8 cellular contexts compared by ENCODE assay signal in the genomic region with DNA sequence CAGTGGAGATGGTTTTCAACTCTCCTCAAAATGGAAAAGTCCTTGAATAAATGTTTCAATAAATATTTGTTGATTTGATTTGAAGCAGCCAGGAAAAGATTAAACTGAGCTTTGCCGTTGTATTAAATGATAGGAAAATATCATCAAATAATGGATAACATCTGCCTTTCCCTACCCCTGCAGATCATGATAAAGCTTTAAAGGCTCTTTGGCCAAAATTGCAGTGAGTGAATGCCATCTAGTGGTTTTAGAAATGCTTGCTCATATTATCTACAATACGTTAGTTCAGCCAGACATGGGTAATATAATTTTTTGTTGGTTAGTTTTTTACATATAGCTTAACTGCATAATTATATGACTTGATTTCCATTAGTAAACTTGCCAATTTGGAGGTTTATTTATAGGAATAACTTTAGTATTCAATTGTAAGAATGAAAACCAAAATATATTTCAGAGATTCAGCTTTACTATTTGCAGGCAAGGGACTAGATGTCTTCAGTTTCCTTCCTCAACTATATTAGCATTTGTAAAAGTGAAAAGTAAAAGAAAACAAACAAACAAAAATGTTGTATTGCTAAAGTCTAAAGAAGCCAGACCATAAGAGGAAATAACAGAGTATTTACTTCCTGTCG.
A peak's percentile ranks its signal among the peaks of the same experiment; 100 is the strongest.
DNase-seq lines count a peak whose midpoint lies in the region; ATAC-seq and TF ChIP-seq lines count a peak whose summit lies in the region.

No MANE protein-coding gene starts in this region.

- 26 to 27% methylated on average over 3 of the region's 3 CpGs for WGBS in tibial nerve, 2 donors

- no peak for TF ChIP-seq POLR2A in tibial nerve (IDR thresholded peaks at IDR 0.05)

- no peaks in the 10 kb centered on the region for H3K27me3 ChIP-seq in tibial nerve

- CTCF ChIA-PET in WTC11 (lab: Charles Lee), result interaction anchor here (0.6 to 3.2 kb wide), 13 partner anchors 9 to 1699 kb away, joined by 3 to 10 read pairs (median 3); partner anchors contain the start of genes AASDHPPT, KBTBD3 and PDGFD

- H3K27me3 Mint-ChIP-seq in WTC11 (ENCODE audit: low read depth), result no peaks in the 10 kb centered on the region

- H3K9me3 Mint-ChIP-seq in WTC11, result no peaks in the 10 kb centered on the region

- TF ChIP-seq CTCF in WTC11 (IDR thresholded peaks at IDR 0.05) (peak; percentile 40), tibial nerve (IDR thresholded peaks at IDR 0.05) (peak; percentile 45 to 69 (median 57))

- DNase-seq in SIG-M5 treated with dmso at 0.1 percent for 504 hours (lab: John Stamatoyannopoulos, UW; ENCODE audit: unreplicated experiment) (peak; percentile 56), SIG-M5 (lab: John Stamatoyannopoulos, UW) (no peak), NCI-H2029 treated with DMSO at 0.1 percent for 48 hours (lab: John Stamatoyannopoulos, UW) (peak; percentile 70), WTC11 (ENCODE audit: low spot score) (no peak), iPS-NIHi7 (ENCODE audit: extremely low spot score) (peak; percentile 23), tibial nerve (ENCODE audit: low spot score in 2 of 2) (no peak)
- no peak for DNase-seq in activated CD4-positive, alpha-beta T cell treated with anti-CD3 and anti-CD28 coated beads for 48 hours

- H3K9me3 ChIP-seq in tibial nerve, result no peaks in the 10 kb centered on the region

- H3K4me1 Mint-ChIP-seq in WTC11, result peaks cover 25% of the 10 kb centered on the region

- no peak overlapping the region for H3K27ac ChIP-seq in tibial nerve

- no peak overlapping the region for H3K4me3 ChIP-seq in tibial nerve

- peaks cover 0 to 9% (median 0%) of the 10 kb centered on the region in 4 donors for H3K4me1 ChIP-seq in tibial nerve

- H3K36me3 Mint-ChIP-seq in WTC11, result no peaks in the 10 kb centered on the region

- ATAC-seq in HG02763 (IDR thresholded peaks at IDR 0.05; ENCODE audit: unreplicated experiment), result peak; percentile 54
- ATAC-seq in WTC11, result peak; percentile 68

- no peak overlapping the region for H3K4me3 Mint-ChIP-seq in WTC11

- no peak overlapping the region for H3K27ac Mint-ChIP-seq in WTC11

- POLR2A ChIA-PET in WTC11 (lab: Charles Lee), result no interaction called here

- H3K36me3 ChIP-seq in tibial nerve, result no peaks in the 10 kb centered on the region

- no peak for TF ChIP-seq EP300 in tibial nerve (IDR thresholded peaks at IDR 0.05)

TF ChIP-seq in WTC11, 78 proteins besides CTCF, POLR2A, EP300 and RAD21:
- TF ChIP-seq ZNF416 (CRISPR knock-in tag; IDR thresholded peaks at IDR 0.05), result no peak
- no peak for TF ChIP-seq ZNF121 (CRISPR knock-in tag; IDR thresholded peaks at IDR 0.05)
- TF ChIP-seq, protein P1, sequence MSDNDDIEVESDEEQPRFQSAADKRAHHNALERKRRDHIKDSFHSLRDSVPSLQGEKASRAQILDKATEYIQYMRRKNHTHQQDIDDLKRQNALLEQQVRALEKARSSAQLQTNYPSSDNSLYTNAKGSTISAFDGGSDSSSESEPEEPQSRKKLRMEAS (CRISPR knock-in tag; IDR thresholded peaks at IDR 0.05), result no peak
- no peak for TF ChIP-seq JUN (CRISPR knock-in tag; IDR thresholded peaks at IDR 0.05)
- TF ChIP-seq AFF4 (CRISPR knock-in tag; IDR thresholded peaks at IDR 0.05; ENCODE audit: borderline replicate concordance), result no peak
- no peak for TF ChIP-seq OVOL2 (CRISPR knock-in tag; IDR thresholded peaks at IDR 0.05; ENCODE audit: borderline replicate concordance)
- TF ChIP-seq E2F4 (CRISPR knock-in tag; IDR thresholded peaks at IDR 0.05; ENCODE audit: borderline replicate concordance, low read depth), result no peak
- TF ChIP-seq SMAD4 (CRISPR knock-in tag; IDR thresholded peaks at IDR 0.05), result no peak
- no peak for TF ChIP-seq MYBL2 (CRISPR knock-in tag; IDR thresholded peaks at IDR 0.05)
- TF ChIP-seq CREB1 (CRISPR knock-in tag; IDR thresholded peaks at IDR 0.05), result no peak
- TF ChIP-seq TEAD4 (CRISPR knock-in tag; IDR thresholded peaks at IDR 0.05), result no peak
- no peak for TF ChIP-seq USF1 (CRISPR knock-in tag; IDR thresholded peaks at IDR 0.05)

Comparison
In these comparisons a context has a peak if more than half of its experiments do, and no peak if none do; other contexts are left out.
1. DNase-seq: peak in SIG-M5 treated with dmso at 0.1 percent for 504 hours (single experiment), NCI-H2029 treated with DMSO at 0.1 percent for 48 hours (single experiment) and iPS-NIHi7 (single experiment); none in SIG-M5 (single experiment), WTC11 (single experiment), tibial nerve (0 of 2) and activated CD4-positive, alpha-beta T cell treated with anti-CD3 and anti-CD28 coated beads for 48 hours (single experiment).